8 cellular contexts compared by ENCODE assay signal in the genomic region with DNA sequence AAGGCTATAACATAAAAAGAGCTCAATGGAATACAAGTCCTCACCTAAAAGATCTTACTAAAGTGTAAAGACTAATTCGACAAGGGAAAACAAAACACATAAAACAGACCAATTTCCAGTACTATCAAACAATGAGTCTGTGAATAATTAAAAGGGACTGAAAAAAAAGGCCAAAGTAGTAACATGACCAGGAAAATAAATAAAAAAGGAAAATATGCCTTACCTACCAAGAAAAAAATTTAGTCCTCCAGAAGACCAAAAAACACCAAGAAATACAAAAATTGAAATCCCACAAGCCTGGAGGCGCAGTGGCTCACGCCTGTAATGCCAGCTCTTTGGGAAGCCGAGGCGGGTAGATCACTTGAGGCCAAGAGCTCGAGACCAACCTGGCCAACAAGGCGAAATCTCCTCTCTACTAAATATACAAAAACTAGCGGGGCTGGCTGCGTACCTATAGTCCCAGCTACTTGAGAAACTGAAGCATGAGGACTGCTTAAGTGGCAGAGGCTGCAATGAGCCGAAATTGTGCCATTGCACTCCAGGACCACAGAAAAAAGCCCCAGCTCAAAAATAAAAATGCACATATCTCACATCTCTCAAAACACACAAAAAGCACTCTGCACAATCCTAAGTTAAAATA.
DNase-seq lines count a peak whose midpoint lies in the region; ATAC-seq and TF ChIP-seq lines count a peak whose summit lies in the region.

No MANE protein-coding gene starts in this region.

- WGBS in tibial nerve, 2 donors = 19 to 29% methylated on average over 10 of the region's 10 CpGs

- TF ChIP-seq EP300 in tibial nerve (IDR thresholded peaks at IDR 0.05) = no peak

- no peak for ATAC-seq in natural killer cell
- no peak for ATAC-seq in HG03571 (IDR thresholded peaks at IDR 0.05; ENCODE audit: unreplicated experiment)

- H3K36me3 Mint-ChIP-seq in natural killer cell (no peaks in the 10 kb centered on the region), CD14-positive monocyte (no peaks in the 10 kb centered on the region)

- H3K4me1 Mint-ChIP-seq in natural killer cell (peaks cover 0 to 6% of the 10 kb centered on the region in 2 donors), CD14-positive monocyte (peaks cover 18% of the 10 kb centered on the region)

- intact Hi-C loops in natural killer cell (cut with micrococcal nuclease) (loop anchor here (1.0 to 10.0 kb wide), 3 partner anchors 28 to 524 kb away; a partner anchor contains a TSS), CD14-positive monocyte (cut with micrococcal nuclease) (loop anchor here in 1 of 2 donors (1.0 kb wide), 1 partner anchor 28 kb away; no protein-coding TSS in a partner anchor)

- H3K4me3 Mint-ChIP-seq in natural killer cell (no peak overlapping the region), CD14-positive monocyte (no peak overlapping the region)

- POLR2A ChIA-PET in RWPE1 (lab: Yijun Ruan, JAX; ENCODE audit: low non-redundant PET) = interaction anchor here (0.7 kb wide), 2 partner anchors 10 to 111 kb away, joined by 5 read pairs; no protein-coding TSS in a partner anchor

- peaks cover 0 to 11% (median 6%) of the 10 kb centered on the region in 4 donors for H3K4me1 ChIP-seq in tibial nerve

- no peaks in the 10 kb centered on the region for H3K27me3 Mint-ChIP-seq in natural killer cell (ENCODE audit: low read depth in 2 of 2)
- peaks cover 1 to 6% (median 2%) of the 10 kb centered on the region in 3 donors for H3K27me3 Mint-ChIP-seq in CD14-positive monocyte (ENCODE audit: low read depth in 3 of 3)

- CTCF ChIA-PET in RWPE1 (lab: Yijun Ruan, JAX) = interaction anchor here (0.6 to 1.2 kb wide), 4 partner anchors 36 to 112 kb away, joined by 3 to 11 read pairs (median 4); no protein-coding TSS in a partner anchor

- no peaks in the 10 kb centered on the region for H3K9me3 ChIP-seq in tibial nerve

- H3K4me3 ChIP-seq in tibial nerve = peak overlapping the region in 3 of 4 donors; percentile 28 to 52 (median 43)

- DNase-seq in activated CD8-positive, alpha-beta memory T cell treated with anti-CD3 and anti-CD28 coated beads for 24 hours = peak; percentile 67
- no peak for DNase-seq in activated CD8-positive, alpha-beta memory T cell treated with anti-CD3 and anti-CD28 coated beads, Interleukin-2, amount 50 U/mL, for 4 hours
- DNase-seq in RWPE1 (ENCODE audit: low spot score) = no peak
- peak; percentile 26 for DNase-seq in natural killer cell
- no peak for DNase-seq in tibial nerve (ENCODE audit: low spot score in 2 of 2)
- no peak for DNase-seq in CD14-positive monocyte (ENCODE audit: low spot score)

- H3K27ac Mint-ChIP-seq in natural killer cell (no peak overlapping the region), CD14-positive monocyte (no peak overlapping the region)

- H3K27ac ChIP-seq in RWPE1 (peak overlapping the region; percentile 75), cingulate gyrus (ENCODE audit: low read depth, low read length) (peak overlapping the region; percentile 96), tibial nerve (peak overlapping the region; percentile 74 to 92 (median 86))

- TF ChIP-seq CTCF in RWPE1 (conservative IDR thresholded peaks at IDR 0.05; ENCODE audit: low read depth) (no peak), natural killer cell (IDR thresholded peaks at IDR 0.05) (no peak), tibial nerve (IDR thresholded peaks at IDR 0.05) (no peak), CD14-positive monocyte (IDR thresholded peaks at IDR 0.05) (no peak)

- no peak for TF ChIP-seq POLR2A in tibial nerve (IDR thresholded peaks at IDR 0.05)

- no peaks in the 10 kb centered on the region for H3K27me3 ChIP-seq in tibial nerve

- no peaks in the 10 kb centered on the region for H3K36me3 ChIP-seq in tibial nerve

- H3K9me3 Mint-ChIP-seq in natural killer cell = no peaks in the 10 kb centered on the region
- H3K9me3 Mint-ChIP-seq in CD14-positive monocyte = no peaks in the 10 kb centered on the region

Comparison
In these comparisons a context has a peak if more than half of its experiments do, and no peak if none do; other contexts are left out.
1. DNase-seq: peak in activated CD8-positive, alpha-beta memory T cell treated with anti-CD3 and anti-CD28 coated beads for 24 hours (single experiment) and natural killer cell (single experiment); none in activated CD8-positive, alpha-beta memory T cell treated with anti-CD3 and anti-CD28 coated beads, Interleukin-2, amount 50 U/mL, for 4 hours (single experiment), RWPE1 (single experiment), tibial nerve (0 of 2) and CD14-positive monocyte (single experiment).
2. Peak in every context shown above with its lines, with median percentiles within 50 percentile points of each other: H3K27ac ChIP-seq.